Comparison of ENCODE assay signal across 13 cellular contexts in genomic region chr6:153074761-153075160, GRCh38.
A peak's percentile ranks its signal among the peaks of the same experiment; 100 is the strongest.
DNase-seq lines count a peak whose midpoint lies in the region; ATAC-seq and TF ChIP-seq lines count a peak whose summit lies in the region.
"Had no signal": no experiment of that assay in that cellular context is flagged by ENCODE, and none has a peak within 500 bp of the region (broad histone marks: within the 10 kb centered on the region; RNA-seq: fewer than 3 reads in every experiment).

No MANE protein-coding gene starts in this region.

- peak; percentile 29 for DNase-seq in AG10803 (ENCODE audit: low read depth)
- DNase-seq in adipocyte (ENCODE audit: low read depth), result peak; percentile 48
- DNase-seq in fibroblast of peridontal ligament (ENCODE audit: extremely low read depth), result peak; percentile 80
- peak; percentile 25 for DNase-seq in iris pigment epithelial cell (ENCODE audit: low read depth)
- DNase-seq in NCI-H1092 treated with DMSO at 0.1 percent for 48 hours (lab: John Stamatoyannopoulos, UW), result no peak
- no peak for DNase-seq in NCI-H2107 (lab: John Stamatoyannopoulos, UW)
- DNase-seq in NCI-H748 (lab: John Stamatoyannopoulos, UW; ENCODE audit: unreplicated experiment), result no peak
- DNase-seq: ACHN, AML-193, GM23248 had no signal

- H3K36me3 ChIP-seq in adipocyte (ENCODE audit: control insufficient read depth, insufficient read depth, low read length, severe bottlenecking), result no peaks in the 10 kb centered on the region
- H3K36me3 ChIP-seq: BLaER1 had no signal

- no peak for TF ChIP-seq CTCF in AG10803 (conservative IDR thresholded peaks at IDR 0.05; ENCODE audit: low read length)

- ATAC-seq in HG02571 (IDR thresholded peaks at IDR 0.05; ENCODE audit: unreplicated experiment), result no peak
- ATAC-seq: GM12878 had no signal

- no peaks in the 10 kb centered on the region for H3K4me1 ChIP-seq in adipocyte (ENCODE audit: control insufficient read depth, insufficient read depth, low read length)
- H3K4me1 ChIP-seq: BLaER1 had no signal

- no peaks in the 10 kb centered on the region for H3K9me3 ChIP-seq in adipocyte (ENCODE audit: control insufficient read depth, low read length)
- H3K9me3 ChIP-seq: BLaER1 had no signal

- H3K9ac ChIP-seq in adipocyte (ENCODE audit: low read length), result no peak overlapping the region
- H3K9ac ChIP-seq: BLaER1, GM23248 had no signal

- H3K4me3 ChIP-seq in AG10803 (ENCODE audit: low read length), result no peak overlapping the region
- H3K4me3 ChIP-seq in adipocyte (ENCODE audit: low read length), result no peak overlapping the region
- H3K4me3 ChIP-seq: BLaER1, GM12878, GM23248 had no signal

- H3K27me3 ChIP-seq in adipocyte (replicated peaks; ENCODE audit: control insufficient read depth, insufficient read depth, low read length), result no peaks in the 10 kb centered on the region
- H3K27me3 ChIP-seq: BLaER1 had no signal

Comparison
In these comparisons a context has a peak if more than half of its experiments do, and no peak if none do; other contexts are left out.
1. DNase-seq: peak in AG10803 (single experiment), adipocyte (single experiment), fibroblast of peridontal ligament (single experiment) and iris pigment epithelial cell (single experiment); none in NCI-H1092 treated with DMSO at 0.1 percent for 48 hours (single experiment), NCI-H2107 (single experiment) and NCI-H748 (single experiment).